ENCODE assay signal across 1 cellular context in the genomic region with DNA sequence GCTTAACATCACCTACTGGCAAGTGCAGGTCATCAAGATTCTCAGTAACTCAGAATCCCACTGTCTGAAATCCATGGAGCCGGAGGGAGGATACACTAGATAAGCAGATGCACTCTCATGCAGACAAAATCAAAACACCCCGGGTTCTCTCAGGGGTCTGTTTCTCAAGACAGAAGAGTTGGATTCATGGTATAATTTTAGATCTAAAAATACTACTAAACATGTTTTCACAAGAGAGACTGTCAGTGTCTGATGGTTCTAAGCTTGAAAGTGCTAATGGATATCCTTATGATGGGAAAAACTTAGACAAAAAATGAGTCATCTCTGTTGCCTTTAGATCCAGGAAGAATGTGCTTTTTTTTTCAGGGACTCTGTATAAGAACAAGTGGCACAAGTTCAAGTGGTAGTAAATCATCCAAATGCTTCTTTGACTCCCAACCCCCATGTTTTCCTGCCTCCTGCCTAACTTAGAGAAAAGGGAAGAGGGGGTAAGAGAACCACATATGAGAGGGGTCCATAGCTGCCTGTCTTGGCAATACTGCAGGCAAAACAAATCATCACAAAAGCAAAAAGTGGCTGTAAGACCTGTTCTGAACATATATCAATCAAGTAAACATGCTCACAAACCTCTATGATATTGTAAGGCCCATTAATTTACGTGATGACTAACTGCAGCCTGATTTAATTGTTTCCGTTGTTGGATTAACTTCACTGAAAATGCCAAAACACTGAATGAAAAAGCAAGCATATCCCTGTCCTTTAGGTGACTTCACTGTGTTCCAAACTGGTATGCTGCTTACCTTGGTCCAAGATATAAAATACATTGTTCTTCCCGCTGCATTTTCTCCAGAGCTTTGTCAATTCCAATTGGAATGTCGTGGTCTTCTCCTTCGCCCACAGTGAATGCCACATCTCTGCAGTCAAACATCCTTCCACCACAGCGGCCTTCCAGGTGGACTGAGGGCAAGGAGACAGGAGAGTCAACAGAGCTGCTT.
A peak's percentile ranks its signal among the peaks of the same experiment; 100 is the strongest.
TF ChIP-seq lines count a peak whose summit lies in the region.

No MANE protein-coding gene starts in this region.

TF ChIP-seq in SK-N-SH, 30 proteins besides CTCF, POLR2A, EP300 and RAD21 (continued from another document):
- TF ChIP-seq, protein P1, sequence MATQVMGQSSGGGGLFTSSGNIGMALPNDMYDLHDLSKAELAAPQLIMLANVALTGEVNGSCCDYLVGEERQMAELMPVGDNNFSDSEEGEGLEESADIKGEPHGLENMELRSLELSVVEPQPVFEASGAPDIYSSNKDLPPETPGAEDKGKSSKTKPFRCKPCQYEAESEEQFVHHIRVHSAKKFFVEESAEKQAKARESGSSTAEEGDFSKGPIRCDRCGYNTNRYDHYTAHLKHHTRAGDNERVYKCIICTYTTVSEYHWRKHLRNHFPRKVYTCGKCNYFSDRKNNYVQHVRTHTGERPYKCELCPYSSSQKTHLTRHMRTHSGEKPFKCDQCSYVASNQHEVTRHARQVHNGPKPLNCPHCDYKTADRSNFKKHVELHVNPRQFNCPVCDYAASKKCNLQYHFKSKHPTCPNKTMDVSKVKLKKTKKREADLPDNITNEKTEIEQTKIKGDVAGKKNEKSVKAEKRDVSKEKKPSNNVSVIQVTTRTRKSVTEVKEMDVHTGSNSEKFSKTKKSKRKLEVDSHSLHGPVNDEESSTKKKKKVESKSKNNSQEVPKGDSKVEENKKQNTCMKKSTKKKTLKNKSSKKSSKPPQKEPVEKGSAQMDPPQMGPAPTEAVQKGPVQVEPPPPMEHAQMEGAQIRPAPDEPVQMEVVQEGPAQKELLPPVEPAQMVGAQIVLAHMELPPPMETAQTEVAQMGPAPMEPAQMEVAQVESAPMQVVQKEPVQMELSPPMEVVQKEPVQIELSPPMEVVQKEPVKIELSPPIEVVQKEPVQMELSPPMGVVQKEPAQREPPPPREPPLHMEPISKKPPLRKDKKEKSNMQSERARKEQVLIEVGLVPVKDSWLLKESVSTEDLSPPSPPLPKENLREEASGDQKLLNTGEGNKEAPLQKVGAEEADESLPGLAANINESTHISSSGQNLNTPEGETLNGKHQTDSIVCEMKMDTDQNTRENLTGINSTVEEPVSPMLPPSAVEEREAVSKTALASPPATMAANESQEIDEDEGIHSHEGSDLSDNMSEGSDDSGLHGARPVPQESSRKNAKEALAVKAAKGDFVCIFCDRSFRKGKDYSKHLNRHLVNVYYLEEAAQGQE (IDR thresholded peaks at IDR 0.05; ENCODE audit: low read depth, low read length): no peak
- TF ChIP-seq, protein P2, sequence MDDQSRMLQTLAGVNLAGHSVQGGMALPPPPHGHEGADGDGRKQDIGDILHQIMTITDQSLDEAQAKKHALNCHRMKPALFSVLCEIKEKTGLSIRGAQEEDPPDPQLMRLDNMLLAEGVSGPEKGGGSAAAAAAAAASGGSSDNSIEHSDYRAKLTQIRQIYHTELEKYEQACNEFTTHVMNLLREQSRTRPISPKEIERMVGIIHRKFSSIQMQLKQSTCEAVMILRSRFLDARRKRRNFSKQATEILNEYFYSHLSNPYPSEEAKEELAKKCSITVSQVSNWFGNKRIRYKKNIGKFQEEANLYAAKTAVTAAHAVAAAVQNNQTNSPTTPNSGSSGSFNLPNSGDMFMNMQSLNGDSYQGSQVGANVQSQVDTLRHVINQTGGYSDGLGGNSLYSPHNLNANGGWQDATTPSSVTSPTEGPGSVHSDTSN (IDR thresholded peaks at IDR 0.05): peak; percentile 93
- TF ChIP-seq, protein P3, sequence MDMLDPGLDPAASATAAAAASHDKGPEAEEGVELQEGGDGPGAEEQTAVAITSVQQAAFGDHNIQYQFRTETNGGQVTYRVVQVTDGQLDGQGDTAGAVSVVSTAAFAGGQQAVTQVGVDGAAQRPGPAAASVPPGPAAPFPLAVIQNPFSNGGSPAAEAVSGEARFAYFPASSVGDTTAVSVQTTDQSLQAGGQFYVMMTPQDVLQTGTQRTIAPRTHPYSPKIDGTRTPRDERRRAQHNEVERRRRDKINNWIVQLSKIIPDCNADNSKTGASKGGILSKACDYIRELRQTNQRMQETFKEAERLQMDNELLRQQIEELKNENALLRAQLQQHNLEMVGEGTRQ (IDR thresholded peaks at IDR 0.05; ENCODE audit: borderline replicate concordance, low read depth, low read length): no peak
- TF ChIP-seq FOSL2 (IDR thresholded peaks at IDR 0.05; ENCODE audit: borderline replicate concordance, low read depth) (peak; percentile 94), YY1 (IDR thresholded peaks at IDR 0.05; ENCODE audit: low read depth) (peak; percentile 31; the same call in 1 of the 2 replicates), JUND (IDR thresholded peaks at IDR 0.05) (peak; percentile 92), TCF12 (IDR thresholded peaks at IDR 0.05) (peak; percentile 83), EZH2phosphoT487 (IDR thresholded peaks at IDR 0.05; ENCODE audit: borderline replicate concordance, low read depth) (no peak), SMC3 (IDR thresholded peaks at IDR 0.05; ENCODE audit: low read depth, low read length) (no peak), RXRA (IDR thresholded peaks at IDR 0.05; ENCODE audit: borderline replicate concordance, low read depth) (peak; percentile 66; the same call in 1 of the 2 replicates), ELF1 (IDR thresholded peaks at IDR 0.05) (peak; percentile 39; the same call in 1 of the 2 replicates), MEF2A (IDR thresholded peaks at IDR 0.05; ENCODE audit: borderline replicate concordance, low read depth) (0 out of 2 replicates have a peak, but pooled peaks have one; percentile 17), POLR2AphosphoS5 (IDR thresholded peaks at IDR 0.05; ENCODE audit: low read depth, low read length) (no peak; the same call in 1 of the 2 replicates), SIN3A (IDR thresholded peaks at IDR 0.05; ENCODE audit: borderline replicate concordance, low read depth, low read length) (0 out of 2 replicates have a peak, but pooled peaks have one; percentile 36)
- TF ChIP-seq, protein P4, sequence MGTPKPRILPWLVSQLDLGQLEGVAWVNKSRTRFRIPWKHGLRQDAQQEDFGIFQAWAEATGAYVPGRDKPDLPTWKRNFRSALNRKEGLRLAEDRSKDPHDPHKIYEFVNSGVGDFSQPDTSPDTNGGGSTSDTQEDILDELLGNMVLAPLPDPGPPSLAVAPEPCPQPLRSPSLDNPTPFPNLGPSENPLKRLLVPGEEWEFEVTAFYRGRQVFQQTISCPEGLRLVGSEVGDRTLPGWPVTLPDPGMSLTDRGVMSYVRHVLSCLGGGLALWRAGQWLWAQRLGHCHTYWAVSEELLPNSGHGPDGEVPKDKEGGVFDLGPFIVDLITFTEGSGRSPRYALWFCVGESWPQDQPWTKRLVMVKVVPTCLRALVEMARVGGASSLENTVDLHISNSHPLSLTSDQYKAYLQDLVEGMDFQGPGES (IDR thresholded peaks at IDR 0.05; ENCODE audit: low read depth, low read length): no peak
- TF ChIP-seq, protein P5, sequence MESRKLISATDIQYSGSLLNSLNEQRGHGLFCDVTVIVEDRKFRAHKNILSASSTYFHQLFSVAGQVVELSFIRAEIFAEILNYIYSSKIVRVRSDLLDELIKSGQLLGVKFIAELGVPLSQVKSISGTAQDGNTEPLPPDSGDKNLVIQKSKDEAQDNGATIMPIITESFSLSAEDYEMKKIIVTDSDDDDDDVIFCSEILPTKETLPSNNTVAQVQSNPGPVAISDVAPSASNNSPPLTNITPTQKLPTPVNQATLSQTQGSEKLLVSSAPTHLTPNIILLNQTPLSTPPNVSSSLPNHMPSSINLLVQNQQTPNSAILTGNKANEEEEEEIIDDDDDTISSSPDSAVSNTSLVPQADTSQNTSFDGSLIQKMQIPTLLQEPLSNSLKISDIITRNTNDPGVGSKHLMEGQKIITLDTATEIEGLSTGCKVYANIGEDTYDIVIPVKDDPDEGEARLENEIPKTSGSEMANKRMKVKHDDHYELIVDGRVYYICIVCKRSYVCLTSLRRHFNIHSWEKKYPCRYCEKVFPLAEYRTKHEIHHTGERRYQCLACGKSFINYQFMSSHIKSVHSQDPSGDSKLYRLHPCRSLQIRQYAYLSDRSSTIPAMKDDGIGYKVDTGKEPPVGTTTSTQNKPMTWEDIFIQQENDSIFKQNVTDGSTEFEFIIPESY (IDR thresholded peaks at IDR 0.05; ENCODE audit: borderline replicate concordance, low read depth): no peak
